Comparison of ENCODE assay signal across 1 cellular context in genomic region chr17:41652461-41652960, GRCh38.
TF ChIP-seq lines count a peak whose summit lies in the region.

No MANE protein-coding gene starts in this region.

TF ChIP-seq in HCT116, 20 proteins besides CTCF, POLR2A, EP300 and RAD21:
- TF ChIP-seq ELF1 (IDR thresholded peaks at IDR 0.05; ENCODE audit: borderline replicate concordance, low read depth) (no peak), SP1 (IDR thresholded peaks at IDR 0.05; ENCODE audit: low read depth) (no peak), POLR2AphosphoS5 (IDR thresholded peaks at IDR 0.05; ENCODE audit: low read depth, low read length) (no peak), ATF3 (IDR thresholded peaks at IDR 0.05) (no peak), JUND (IDR thresholded peaks at IDR 0.05) (no peak), EZH2 (IDR thresholded peaks at IDR 0.05) (no peak), CEBPB (IDR thresholded peaks at IDR 0.05; ENCODE audit: low read depth) (no peak), CBX3 (IDR thresholded peaks at IDR 0.05; ENCODE audit: low read depth) (no peak), ZBTB33 (IDR thresholded peaks at IDR 0.05; ENCODE audit: extremely low read depth, insufficient replicate concordance, low read length) (no peak), ZFX (IDR thresholded peaks at IDR 0.05) (no peak), SRF (IDR thresholded peaks at IDR 0.05; ENCODE audit: low read depth) (no peak), EZH2phosphoT487 (IDR thresholded peaks at IDR 0.05; ENCODE audit: borderline replicate concordance) (no peak), SIN3A (IDR thresholded peaks at IDR 0.05; ENCODE audit: low read depth) (no peak), EGR1 (IDR thresholded peaks at IDR 0.05; ENCODE audit: low read depth) (no peak), ZNF274 (IDR thresholded peaks at IDR 0.05; ENCODE audit: low read depth, low read length) (no peak), MAX (IDR thresholded peaks at IDR 0.05) (no peak), FOSL1 (IDR thresholded peaks at IDR 0.05; ENCODE audit: low read depth) (no peak)
